1 cellular context compared by ENCODE assay signal in the genomic region with DNA sequence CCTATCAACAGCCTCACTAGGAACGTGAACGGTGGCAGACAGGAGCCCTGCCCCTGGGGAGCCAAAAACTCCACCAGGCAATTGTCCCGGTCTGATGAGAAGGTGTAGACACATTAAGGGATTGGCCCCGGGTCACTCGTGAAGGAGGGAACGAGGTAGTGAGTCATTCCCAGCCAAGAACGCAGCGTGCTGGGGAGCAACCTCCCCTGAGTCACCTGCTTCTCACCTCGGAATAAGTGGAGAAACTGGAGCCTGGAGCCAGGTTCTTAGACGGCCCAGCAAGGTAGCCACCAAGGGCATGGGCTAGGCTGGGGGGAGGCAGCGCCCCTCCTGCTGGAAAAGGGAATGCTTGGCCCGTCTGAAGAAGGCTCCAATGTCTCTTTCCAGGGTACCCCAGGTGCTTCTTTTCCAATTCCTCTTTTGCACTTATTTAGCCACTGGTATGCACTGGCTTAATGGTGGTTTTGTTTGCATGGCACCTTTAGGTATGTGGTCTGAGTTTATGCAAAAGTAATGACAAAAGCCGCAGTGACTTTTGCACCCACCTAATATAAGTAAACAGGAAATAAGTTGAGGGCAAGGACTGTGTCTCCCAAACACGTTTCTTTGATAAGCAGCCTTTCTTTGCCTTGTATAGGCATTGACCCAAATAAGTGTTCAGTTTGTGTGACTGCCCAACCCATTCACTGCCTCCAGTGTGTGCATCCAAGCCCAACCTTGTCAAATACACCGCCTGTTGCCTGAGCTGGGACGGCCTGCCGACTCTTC.
TF ChIP-seq lines count a peak whose summit lies in the region.

No MANE protein-coding gene starts in this region.

TF ChIP-seq in H1, 55 proteins besides CTCF, POLR2A, EP300 and RAD21:
- TF ChIP-seq TBP (IDR thresholded peaks at IDR 0.05; ENCODE audit: low read depth, low read length) (peak; percentile 32; the same call in 1 of the 2 replicates), TCF12 (IDR thresholded peaks at IDR 0.05; ENCODE audit: low read depth, low read length) (no peak), SAP30 (IDR thresholded peaks at IDR 0.05; ENCODE audit: insufficient read depth, insufficient replicate concordance, low read length) (no peak), BACH1 (IDR thresholded peaks at IDR 0.05; ENCODE audit: low read length) (no peak), NRF1 (IDR thresholded peaks at IDR 0.05; ENCODE audit: low read depth, low read length) (no peak), CBX5 (IDR thresholded peaks at IDR 0.05; ENCODE audit: low read depth, low read length) (no peak), NANOG (IDR thresholded peaks at IDR 0.05; ENCODE audit: insufficient read depth, low read depth, low read length, poor library complexity, severe bottlenecking) (no peak), GTF2F1 (IDR thresholded peaks at IDR 0.05; ENCODE audit: borderline replicate concordance, low read depth, low read length) (no peak), JUND (IDR thresholded peaks at IDR 0.05; ENCODE audit: low read length) (peak; percentile 61; the same call in 1 of the 2 replicates), YY1 (IDR thresholded peaks at IDR 0.05; ENCODE audit: low read depth, low read length) (no peak), HDAC2 (IDR thresholded peaks at IDR 0.05; ENCODE audit: borderline replicate concordance in 1 of 2, low read depth in 2 of 2, low read length in 2 of 2) (no peak), MAX (IDR thresholded peaks at IDR 0.05) (0 out of 2 replicates have a peak, but pooled peaks have one; percentile 36), CTBP2 (IDR thresholded peaks at IDR 0.05; ENCODE audit: borderline replicate concordance, insufficient read depth, insufficient read length, low read length) (no peak), TAF1 (IDR thresholded peaks at IDR 0.05; ENCODE audit: low read depth, low read length) (0 out of 2 replicates have a peak, but pooled peaks have one; percentile 17), ASH2L (IDR thresholded peaks at IDR 0.05; ENCODE audit: low read length) (no peak), CHD1 (IDR thresholded peaks at IDR 0.05; ENCODE audit: low read depth, low read length) (no peak)
- TF ChIP-seq, protein P1, sequence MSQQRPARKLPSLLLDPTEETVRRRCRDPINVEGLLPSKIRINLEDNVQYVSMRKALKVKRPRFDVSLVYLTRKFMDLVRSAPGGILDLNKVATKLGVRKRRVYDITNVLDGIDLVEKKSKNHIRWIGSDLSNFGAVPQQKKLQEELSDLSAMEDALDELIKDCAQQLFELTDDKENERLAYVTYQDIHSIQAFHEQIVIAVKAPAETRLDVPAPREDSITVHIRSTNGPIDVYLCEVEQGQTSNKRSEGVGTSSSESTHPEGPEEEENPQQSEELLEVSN (IDR thresholded peaks at IDR 0.05): peak; percentile 54; the same call in 1 of the 2 replicates
